Comparison of ENCODE assay signal across 8 cellular contexts in genomic region chr14:55579724-55580400, GRCh38. TPM values are rescaled to one million over a fixed set of nuclear protein-coding genes. Genes with fewer than 3 reads are reported as not detected.
DNase-seq lines count a peak whose midpoint lies in the region; ATAC-seq and TF ChIP-seq lines count a peak whose summit lies in the region.

TSS of gene KTN1 (plus strand) at chr14:55580207. CDS start at chr14:55612049, 31,842 bp downstream.

- H3K4me3 Mint-ChIP-seq in activated B cell treated with CpG ODN at 0.5 μM for 24 hours, result peak within 1 kb of the TSS; percentile 96

- peak within 1 kb of the TSS; percentile 91 for H3K27ac Mint-ChIP-seq in activated B cell treated with CpG ODN at 0.5 μM for 24 hours

- H3K4me1 Mint-ChIP-seq in activated B cell treated with CpG ODN at 0.5 μM for 24 hours, result peaks cover 33% of the 10 kb centered on the region

- POLR2A ChIA-PET in activated B cell treated with CpG ODN at 0.5 μM for 24 hours (lab: Charles Lee), result no interaction called here

- TF ChIP-seq CTCF in activated B cell treated with CpG ODN at 0.5 μM for 24 hours (IDR thresholded peaks at IDR 0.05) (no peak), cardiac fibroblast (IDR thresholded peaks at IDR 0.05; ENCODE audit: low read depth, low read length) (no peak)

- H3K9me3 Mint-ChIP-seq in activated B cell treated with CpG ODN at 0.5 μM for 24 hours, result no peaks in the 10 kb centered on the region

- DNase-seq in 8988T, result peak; percentile 70
- DNase-seq in NCI-H2196 (lab: John Stamatoyannopoulos, UW; ENCODE audit: unreplicated experiment), result peak; percentile 81
- DNase-seq in activated B cell treated with CpG ODN at 0.5 μM for 24 hours, result peak; percentile 84
- DNase-seq in cardiac fibroblast (ENCODE audit: low read depth in 2 of 2), result peak; percentile 78 to 87
- DNase-seq in iris pigment epithelial cell (ENCODE audit: low read depth), result peak; percentile 83
- peak; percentile 85 for DNase-seq in stimulated activated CD4-positive, alpha-beta T cell treated with anti-CD3 and anti-CD28 coated beads, Interleukin-12 subunit alpha, Interleukin-12 subunit beta, amount 100 ng/mL, for 4 hours

- peak within 1 kb of the TSS; percentile 91 to 93 for H3K4me3 ChIP-seq in cardiac fibroblast (replicated peaks in 1 of 2; ENCODE audit: low read depth in 2 of 2, low read length in 2 of 2)

- intact Hi-C loops in activated B cell treated with CpG ODN at 0.5 μM for 24 hours (cut with micrococcal nuclease), result loop anchor here (1.0 to 10.0 kb wide), 8 partner anchors 37 to 1812 kb away; partner anchors contain the start of genes AP5M1, ATG14, EXOC5 and FBXO34

- ATAC-seq in GM18520 (IDR thresholded peaks at IDR 0.05; ENCODE audit: unreplicated experiment) (peak; percentile 69), HG03045 (IDR thresholded peaks at IDR 0.05; ENCODE audit: unreplicated experiment) (peak; percentile 86), activated B cell treated with CpG ODN at 0.5 μM for 24 hours (ENCODE audit: low read depth) (peak; percentile 86)

- CTCF ChIA-PET in activated B cell treated with CpG ODN at 0.5 μM for 24 hours (lab: Charles Lee), result no interaction called here

- no peaks in the 10 kb centered on the region for H3K27me3 Mint-ChIP-seq in activated B cell treated with CpG ODN at 0.5 μM for 24 hours

- H3K36me3 Mint-ChIP-seq in activated B cell treated with CpG ODN at 0.5 μM for 24 hours (ENCODE audit: low read depth), result peaks cover 4% of the 10 kb centered on the region

RNA-seq across cellular contexts. Expression of gene KTN1, which starts in this region (rescaled TPM):
- total RNA-seq in activated B cell treated with CpG ODN at 0.5 μM for 24 hours, result 108 and 116 TPM in 2 replicates

Comparison
In these comparisons a context has a peak if more than half of its experiments do, and no peak if none do; other contexts are left out.
1. Peak in every context shown above with its lines: DNase-seq, ATAC-seq and H3K4me3 ChIP-seq.